8 cellular contexts compared by ENCODE assay signal in genomic region chr10:43105119-43105792, GRCh38. TPM values are rescaled to one million over a fixed set of nuclear protein-coding genes. Genes with fewer than 3 reads are reported as not detected.
DNase-seq lines count a peak whose midpoint lies in the region; ATAC-seq lines count a peak whose summit lies in the region.

No MANE protein-coding gene starts in this region.

- peak; percentile 78 for ATAC-seq in GM21528 (IDR thresholded peaks at IDR 0.05; ENCODE audit: low FRiP score, unreplicated experiment)

- intact Hi-C loops in activated naive CD4-positive, alpha-beta T cell treated with anti-CD3 and anti-CD28 coated beads for 36 hours (cut with micrococcal nuclease): loop anchor here (1.0 to 10.0 kb wide), 4 partner anchors 99 to 930 kb away; no protein-coding TSS in a partner anchor

- H3K36me3 Mint-ChIP-seq in activated naive CD4-positive, alpha-beta T cell treated with anti-CD3 and anti-CD28 coated beads for 36 hours (ENCODE audit: low read depth): no peaks in the 10 kb centered on the region

- H3K9me3 Mint-ChIP-seq in activated naive CD4-positive, alpha-beta T cell treated with anti-CD3 and anti-CD28 coated beads for 36 hours: no peaks in the 10 kb centered on the region

- H3K4me3 Mint-ChIP-seq in activated naive CD4-positive, alpha-beta T cell treated with anti-CD3 and anti-CD28 coated beads for 36 hours: peak overlapping the region; percentile 63

- peaks cover 13% of the 10 kb centered on the region for H3K27me3 Mint-ChIP-seq in activated naive CD4-positive, alpha-beta T cell treated with anti-CD3 and anti-CD28 coated beads for 36 hours (ENCODE audit: low read depth)

- DNase-seq in DMS79 (lab: John Stamatoyannopoulos, UW) (peak; percentile 32), HuH-7 (ENCODE audit: low spot score) (peak; percentile 52), SK-N-DZ (ENCODE audit: low spot score) (peak; percentile 45), glomerular visceral epithelial cell (ENCODE audit: extremely low spot score) (peak; percentile 71), nucleus accumbens (lab: John Stamatoyannopoulos, UW) (peak in 49 of 56 donors; percentile 8 to 82 (median 50)), substantia nigra (lab: John Stamatoyannopoulos, UW) (peak in 46 of 49 donors; percentile 9 to 83 (median 46))
- peak; percentile 74 for DNase-seq in activated naive CD4-positive, alpha-beta T cell treated with anti-CD3 and anti-CD28 coated beads for 36 hours

- H3K4me1 Mint-ChIP-seq in activated naive CD4-positive, alpha-beta T cell treated with anti-CD3 and anti-CD28 coated beads for 36 hours (ENCODE audit: low read depth): peaks cover 4% of the 10 kb centered on the region

- CTCF ChIA-PET in activated naive CD4-positive, alpha-beta T cell treated with anti-CD3 and anti-CD28 coated beads for 36 hours (lab: Charles Lee): interaction anchor here (0.8 to 2.3 kb wide), 6 partner anchors 12 to 352 kb away, joined by 3 to 9 read pairs (median 4); no protein-coding TSS in a partner anchor

- no peak overlapping the region for H3K27ac ChIP-seq in substantia nigra (ENCODE audit: low read depth, low read length, poor library complexity, severe bottlenecking)

- H3K27ac Mint-ChIP-seq in activated naive CD4-positive, alpha-beta T cell treated with anti-CD3 and anti-CD28 coated beads for 36 hours: no peak overlapping the region

RNA-seq across cellular contexts. Expression of gene RET, which starts 28.4 kb away (rescaled TPM):
- 11.9 and 13.3 TPM in 2 replicates for polyA plus RNA-seq in SK-N-DZ (2014; cell fraction: cytosol; rRNA removed)
- 21.6 and 29.1 TPM in 2 replicates for polyA plus RNA-seq in SK-N-DZ (2014; cell fraction: nucleus; rRNA removed)
- under 1 TPM in 1 of 2 experiments, not detected in 1; 0.36 TPM for total RNA-seq in activated naive CD4-positive, alpha-beta T cell treated with anti-CD3 and anti-CD28 coated beads for 36 hours

RNA-seq across cellular contexts. Expression of gene CSGALNACT2, which starts 33.0 kb away (rescaled TPM):
- 4.1 and 5.3 TPM in 2 replicates for polyA plus RNA-seq in SK-N-DZ (2014; cell fraction: cytosol; rRNA removed)
- 8.5 and 20.6 TPM in 2 replicates for polyA plus RNA-seq in SK-N-DZ (2014; cell fraction: nucleus; rRNA removed)
- total RNA-seq in activated naive CD4-positive, alpha-beta T cell treated with anti-CD3 and anti-CD28 coated beads for 36 hours: 10 to 100 TPM; 25.6 to 27.1 TPM
